8 cellular contexts compared by ENCODE assay signal in genomic region chr10:71319042-71319799, GRCh38. TPM values are rescaled to one million over a fixed set of nuclear protein-coding genes. Genes with fewer than 3 reads are reported as not detected.
A peak's percentile ranks its signal among the peaks of the same experiment; 100 is the strongest.
DNase-seq lines count a peak whose midpoint lies in the region; ATAC-seq and TF ChIP-seq lines count a peak whose summit lies in the region.

SLC29A3 (plus strand) TSS chr10:71319259; CDS start chr10:71319310, 51 bp downstream.

- H3K27me3 ChIP-seq in right lobe of liver = no peaks in the 10 kb centered on the region

- H3K4me3 ChIP-seq in right lobe of liver = peak within 1 kb of the TSS; percentile 65 to 81 (median 77)

- peak within 1 kb of the TSS; percentile 65 to 74 (median 72) for H3K27ac ChIP-seq in right lobe of liver

- H3K9me3 ChIP-seq in right lobe of liver = no peaks in the 10 kb centered on the region

- ATAC-seq in GM18861 (IDR thresholded peaks at IDR 0.05; ENCODE audit: unreplicated experiment) = peak; percentile 51
- peak; percentile 59 for ATAC-seq in HG03139 (IDR thresholded peaks at IDR 0.05; ENCODE audit: unreplicated experiment)
- peak; percentile 92 to 96 (median 93) for ATAC-seq in right lobe of liver

- peak; percentile 81 for TF ChIP-seq POLR2A in right lobe of liver (IDR thresholded peaks at IDR 0.05)

- TF ChIP-seq CTCF in right lobe of liver (IDR thresholded peaks at IDR 0.05) = peak; percentile 65 to 67 (median 66)

- 0% methylated on average over 26 of the region's 62 CpGs for WGBS in right lobe of liver (ENCODE audit: insufficient coverage, low coverage, low lambda C conversion rate, missing lambda C conversion rate)

- intact Hi-C loops in right lobe of liver (cut with DNase I) = loop anchor here (5.0 to 10.0 kb wide), 4 partner anchors 58 to 496 kb away; no protein-coding TSS in a partner anchor

- H3K4me1 ChIP-seq in right lobe of liver = peaks cover 0 to 24% (median 5%) of the 10 kb centered on the region in 4 donors

- DNase-seq in AG08396 (ENCODE audit: low spot score) (peak; percentile 93), NCI-H510A (lab: John Stamatoyannopoulos, UW) (peak; percentile 73), dermis blood vessel endothelial cell (peak; percentile 88), right lobe of liver (peak; percentile 86 to 89 (median 88))
- DNase-seq in activated CD4-positive, alpha-beta T cell treated with anti-CD3 and anti-CD28 coated beads, Interleukin-2, amount 50 U/mL, for 1 hour = peak; percentile 80
- peak; percentile 87 for DNase-seq in stimulated activated CD4-positive, alpha-beta T cell treated with anti-CD3 and anti-CD28 coated beads, Interleukin-4, amount 100 ng/mL, for 24 hours

- H3K36me3 ChIP-seq in right lobe of liver = peaks cover 0 to 16% (median 0%) of the 10 kb centered on the region in 4 donors

RNA-seq across cellular contexts. Expression of gene SLC29A3, which starts in this region (rescaled TPM):
- total RNA-seq in dermis blood vessel endothelial cell = 2.0 and 2.6 TPM in 2 replicates
- 10 to 100 TPM in 2 of 6 experiments, 1 to 10 TPM in 4; 5.7 to 17.4 (median 7.7) TPM for total RNA-seq in right lobe of liver

Comparison
In these comparisons a context has a peak if more than half of its experiments do, and no peak if none do; other contexts are left out.
1. Peak in every context shown above with its lines: DNase-seq, ATAC-seq, H3K4me3 ChIP-seq and H3K27ac ChIP-seq.